ENCODE assay signal across 23 cellular contexts in the genomic region with DNA sequence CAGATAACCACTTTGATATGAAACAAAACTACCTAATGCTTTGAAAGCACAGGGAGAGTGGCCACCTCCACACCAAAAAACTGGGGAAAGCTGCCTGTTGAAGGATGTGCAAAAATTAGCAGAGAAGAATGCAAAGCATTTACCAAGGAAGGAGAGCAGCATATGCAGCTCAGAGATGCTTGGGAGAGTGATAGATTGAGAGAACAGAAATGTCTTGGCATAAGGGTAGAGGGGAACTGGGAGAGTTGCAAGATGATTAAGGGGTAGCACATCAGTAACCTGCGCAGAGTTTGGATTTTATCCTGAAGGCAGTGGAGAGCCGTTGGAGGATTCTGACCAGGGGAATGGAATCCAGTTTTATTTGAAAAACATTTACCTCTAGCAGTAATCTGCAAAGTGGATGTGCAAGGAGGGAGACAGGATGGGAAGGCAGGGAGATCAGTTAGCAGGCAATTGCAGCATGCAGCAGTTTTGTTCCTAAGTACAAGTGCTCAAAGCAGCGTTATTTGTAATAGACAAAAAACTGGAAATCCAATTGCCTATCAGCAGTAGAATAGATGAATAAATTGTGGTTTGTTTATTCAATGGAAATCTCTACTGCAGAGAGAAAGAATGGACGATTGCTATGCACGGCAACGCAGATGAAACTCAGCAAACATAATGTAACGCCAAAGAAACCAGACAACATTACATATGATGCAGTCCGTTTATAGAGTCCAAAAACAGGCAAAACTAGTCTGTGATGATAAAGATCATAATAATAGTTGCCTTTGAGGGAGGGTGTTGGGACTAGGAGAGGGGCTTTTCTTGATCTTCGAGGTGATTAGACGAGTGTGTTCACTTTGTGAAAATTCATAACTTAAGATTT.
DNase-seq lines count a peak whose midpoint lies in the region; ATAC-seq, FAIRE-seq and TF ChIP-seq lines count a peak whose summit lies in the region.
"Had no signal": no experiment of that assay in that cellular context is flagged by ENCODE, and none has a peak within 500 bp of the region (broad histone marks: within the 10 kb centered on the region; RNA-seq: fewer than 3 reads in every experiment).

No MANE protein-coding gene starts in this region.

- H2BK120ac ChIP-seq in mesenchymal stem cell (ENCODE audit: low read depth, low read length), result no peak overlapping the region

- H3K79me2 ChIP-seq in mammary epithelial cell (ENCODE audit: insufficient read depth, low read length), result peaks cover 62% of the 10 kb centered on the region

- H2BK15ac ChIP-seq in mesenchymal stem cell (ENCODE audit: low read depth, poor library complexity, severe bottlenecking), result no peak overlapping the region

- no peaks in the 10 kb centered on the region for H3K27me3 Mint-ChIP-seq in brain
- no peaks in the 10 kb centered on the region for H3K27me3 Mint-ChIP-seq in type B pancreatic cell

- H2BK5ac ChIP-seq in mesenchymal stem cell (ENCODE audit: low read depth, low read length, poor library complexity, severe bottlenecking), result no peak overlapping the region

- H3K9me3 Mint-ChIP-seq in brain (no peaks in the 10 kb centered on the region), type B pancreatic cell (no peaks in the 10 kb centered on the region)
- H3K9me3 Mint-ChIP-seq: activated B cell treated with CpG ODN at 0.5 μM for 24 hours; activated CD8-positive, alpha-beta T cell treated with anti-CD3 and anti-CD28 coated beads for 36 hours; activated naive CD4-positive, alpha-beta T cell treated with anti-CD3 and anti-CD28 coated beads for 36 hours; neural progenitor cell had no signal

- no peak overlapping the region for H4K8ac ChIP-seq in mesenchymal stem cell (ENCODE audit: low read length)

- no peaks in the 10 kb centered on the region for H3K27me3 ChIP-seq in mammary epithelial cell (ENCODE audit: insufficient read depth, low read length)
- H3K27me3 ChIP-seq in mesenchymal stem cell (ENCODE audit: control insufficient read depth in 1 of 2, insufficient read depth in 1 of 2, low read length in 2 of 2), result no peaks in the 10 kb centered on the region
- H3K27me3 ChIP-seq in upper lobe of right lung, result no peaks in the 10 kb centered on the region
- no peaks in the 10 kb centered on the region for H3K27me3 ChIP-seq in small intestine (ENCODE audit: control insufficient read depth in 2 of 2, insufficient read depth in 2 of 2, low read length in 2 of 2)
- H3K27me3 ChIP-seq: BE2C, neural progenitor cell, SJCRH30 had no signal

- H2BK12ac ChIP-seq in mesenchymal stem cell (ENCODE audit: low read length in 2 of 2), result no peak overlapping the region

- H3K14ac ChIP-seq in mesenchymal stem cell (ENCODE audit: low read length in 2 of 2), result no peak overlapping the region

- H3K4me3 ChIP-seq in mammary epithelial cell (replicated peaks in 1 of 3; ENCODE audit: insufficient read depth in 1 of 3, low read depth in 2 of 3, low read length in 3 of 3) (no peak overlapping the region), mesenchymal stem cell (ENCODE audit: insufficient read depth in 1 of 2, low read depth in 1 of 2, low read length in 2 of 2) (peak overlapping the region in 1 of 2 experiments; percentile 16), upper lobe of right lung (no peak overlapping the region), small intestine (ENCODE audit: low read depth in 1 of 2, low read length in 2 of 2) (no peak overlapping the region)
- H3K4me3 ChIP-seq: mucosa of descending colon, neural progenitor cell, SJCRH30 had no signal

- H3K4me1 ChIP-seq in mammary epithelial cell (ENCODE audit: insufficient read depth, low read length), result no peaks in the 10 kb centered on the region
- peaks cover 4% of the 10 kb centered on the region for H3K4me1 ChIP-seq in mesenchymal stem cell (ENCODE audit: control insufficient read depth, insufficient read depth, low read depth, low read length)
- H3K4me1 ChIP-seq in upper lobe of right lung, result peaks cover 14% of the 10 kb centered on the region
- H3K4me1 ChIP-seq in small intestine (ENCODE audit: control insufficient read depth in 2 of 2, insufficient read depth in 1 of 2, low read depth in 1 of 2, low read length in 1 of 2), result no peaks in the 10 kb centered on the region
- H3K4me1 ChIP-seq: BE2C had no signal

- no peak for FAIRE-seq in small intestine (lab: Jason Lieb, UNC)

- no peak overlapping the region for H3K18ac ChIP-seq in mesenchymal stem cell (ENCODE audit: low read depth in 1 of 2, low read length in 2 of 2)

- peaks cover 21% of the 10 kb centered on the region for H3K79me1 ChIP-seq in mesenchymal stem cell (replicated peaks; ENCODE audit: low read length, poor library complexity, severe bottlenecking)

- TF ChIP-seq CTCF in mammary epithelial cell (conservative IDR thresholded peaks at IDR 0.05 in 1 of 2, IDR thresholded peaks at IDR 0.05 in 1 of 2; ENCODE audit: extremely low read depth in 1 of 2, insufficient read depth in 1 of 2, low read depth in 1 of 2, low read length in 2 of 2) (no peak), brain (conservative IDR thresholded peaks at IDR 0.05) (no peak), type B pancreatic cell (conservative IDR thresholded peaks at IDR 0.05) (no peak), upper lobe of right lung (IDR thresholded peaks at IDR 0.05) (no peak)

- H4K91ac ChIP-seq in mesenchymal stem cell (ENCODE audit: low read length), result no peak overlapping the region

- H3K4ac ChIP-seq in mesenchymal stem cell (ENCODE audit: low read depth in 1 of 2, low read length in 2 of 2), result no peak overlapping the region

- no peaks in the 10 kb centered on the region for H3K9me3 ChIP-seq in mammary epithelial cell (replicated peaks; ENCODE audit: insufficient read depth, low read length)
- H3K9me3 ChIP-seq in mesenchymal stem cell (ENCODE audit: control insufficient read depth, low read length), result no peaks in the 10 kb centered on the region
- H3K9me3 ChIP-seq in upper lobe of right lung, result no peaks in the 10 kb centered on the region
- H3K9me3 ChIP-seq in small intestine (ENCODE audit: control insufficient read depth, low read depth), result no peaks in the 10 kb centered on the region
- H3K9me3 ChIP-seq: BE2C, mucosa of descending colon, SJCRH30 had no signal

- H3K9ac ChIP-seq in mammary epithelial cell (ENCODE audit: insufficient read depth, low read length), result no peak overlapping the region
- H3K9ac ChIP-seq in mesenchymal stem cell (ENCODE audit: low read length), result peak overlapping the region; percentile 40
- H3K9ac ChIP-seq: neural progenitor cell had no signal

- H3K36me3 Mint-ChIP-seq in brain (no peaks in the 10 kb centered on the region), type B pancreatic cell (peaks cover 8% of the 10 kb centered on the region)

- no peak overlapping the region for H2AK5ac ChIP-seq in mesenchymal stem cell (ENCODE audit: low read length, severe bottlenecking)

- H3K27ac ChIP-seq in mammary epithelial cell (ENCODE audit: insufficient read depth, low read depth, low read length), result no peak overlapping the region
- peak overlapping the region; percentile 20 for H3K27ac ChIP-seq in mesenchymal stem cell (ENCODE audit: low read length, poor library complexity, severe bottlenecking)
- no peak overlapping the region for H3K27ac ChIP-seq in upper lobe of right lung
- no peak overlapping the region for H3K27ac ChIP-seq in small intestine (ENCODE audit: low read depth in 1 of 2, low read length in 1 of 2)
- H3K27ac ChIP-seq: neural progenitor cell, SJCRH30 had no signal

- dilution Hi-C loops in mammary epithelial cell (cut with HindIII; ENCODE audit: low sequenced_read_pairs), result no loop called here

- peak overlapping the region in 3 of 5 experiments; percentile 4 to 56 (median 11) for H3K27ac Mint-ChIP-seq in brain
- peak overlapping the region; percentile 60 for H3K27ac Mint-ChIP-seq in type B pancreatic cell
- H3K27ac Mint-ChIP-seq: activated B cell treated with CpG ODN at 0.5 μM for 24 hours; activated CD8-positive, alpha-beta T cell treated with anti-CD3 and anti-CD28 coated beads for 36 hours; activated naive CD4-positive, alpha-beta T cell treated with anti-CD3 and anti-CD28 coated beads for 36 hours; neural progenitor cell had no signal

- H4K20me1 ChIP-seq in mammary epithelial cell (ENCODE audit: insufficient read depth, low read length), result no peaks in the 10 kb centered on the region

- H3K36me3 ChIP-seq in mammary epithelial cell (ENCODE audit: insufficient read depth, low read length) (no peaks in the 10 kb centered on the region), mesenchymal stem cell (ENCODE audit: control insufficient read depth in 1 of 2, insufficient read depth in 2 of 2, low read depth in 1 of 2, low read length in 2 of 2) (peaks cover 0 to 10% of the 10 kb centered on the region in 2 experiments), upper lobe of right lung (no peaks in the 10 kb centered on the region), small intestine (ENCODE audit: control insufficient read depth in 2 of 2, insufficient read depth in 2 of 2, low read length in 2 of 2) (no peaks in the 10 kb centered on the region)
- H3K36me3 ChIP-seq: BE2C, neural progenitor cell, SJCRH30 had no signal

- H3K23ac ChIP-seq in mesenchymal stem cell (ENCODE audit: low read length in 2 of 2), result no peak overlapping the region

- intact Hi-C loops in mammary epithelial cell (cut with micrococcal nuclease) (loop anchor here (2.0 kb wide), 1 partner anchor 29 kb away; no protein-coding TSS in a partner anchor), upper lobe of right lung (cut with DNase I) (no loop called here)

- BruUV-seq in mammary epithelial cell (replicated peaks; lab: Mats Ljungman, UMichigan), result no TSS peak

- DNase-seq in T47D (ENCODE audit: low read depth in 1 of 2, low spot score in 1 of 2) (peak; percentile 13 to 54), mammary epithelial cell (no peak), mesenchymal stem cell (no peak), type B pancreatic cell (ENCODE audit: extremely low spot score, unreplicated experiment) (no peak), upper lobe of right lung (no peak), small intestine (no peak)
- no peak for DNase-seq in activated CD4-positive, alpha-beta T cell treated with anti-CD3 and anti-CD28 coated beads for 48 hours
- DNase-seq: activated B cell treated with CpG ODN at 0.5 μM for 24 hours; activated CD8-positive, alpha-beta T cell treated with anti-CD3 and anti-CD28 coated beads for 36 hours; activated naive CD4-positive, alpha-beta T cell treated with anti-CD3 and anti-CD28 coated beads for 36 hours; activated T-cell treated with anti-CD3 and anti-CD28 coated beads, Interleukin-2, amount 50 U/mL, for 1 hour; aorta; BE2C; cerebellar nuclear complex; effector CD8-positive, alpha-beta T cell; mucosa of descending colon; NCI-H1436 treated with DMSO at 0.1 percent for 48 hours; NCI-H2171; NCI-H69; SJCRH30 had no signal

- 73% methylated on average over 10 of the region's 10 CpGs for WGBS in mammary epithelial cell (ENCODE audit: low coverage, missing lambda C conversion rate)
- WGBS in mesenchymal stem cell, result 79% methylated on average over 5 of the region's 10 CpGs
- 60 to 69% (median 62%) methylated on average over 10 of the region's 10 CpGs for WGBS in small intestine, 3 donors

- H2AFZ ChIP-seq in mammary epithelial cell (ENCODE audit: low read depth, low read length) (no peak overlapping the region), mesenchymal stem cell (ENCODE audit: low read depth, low read length) (no peak overlapping the region)
- H2AFZ ChIP-seq: neural progenitor cell had no signal

- no peak for ATAC-seq in upper lobe of right lung
- ATAC-seq: activated CD8-positive, alpha-beta T cell treated with anti-CD3 and anti-CD28 coated beads for 36 hours; esophagus mucosa; mucosa of descending colon had no signal

- H3K4me2 ChIP-seq in mammary epithelial cell (ENCODE audit: insufficient read depth, low read depth, low read length) (no peak overlapping the region), mesenchymal stem cell (ENCODE audit: low read length, poor library complexity, severe bottlenecking) (no peak overlapping the region)
- H3K4me2 ChIP-seq: neural progenitor cell had no signal

- peak overlapping the region in 4 of 5 experiments; percentile 0 to 60 (median 40) for H3K4me3 Mint-ChIP-seq in brain
- peak overlapping the region; percentile 57 for H3K4me3 Mint-ChIP-seq in type B pancreatic cell
- H3K4me3 Mint-ChIP-seq: activated B cell treated with CpG ODN at 0.5 μM for 24 hours; activated CD8-positive, alpha-beta T cell treated with anti-CD3 and anti-CD28 coated beads for 36 hours; activated naive CD4-positive, alpha-beta T cell treated with anti-CD3 and anti-CD28 coated beads for 36 hours; neural progenitor cell had no signal

- in situ Hi-C loops in T47D (cut with HindIII; ENCODE audit: low pct_unique_long_range_greater_than_20kb, low sequenced_read_pairs), result no loop called here
- in situ Hi-C loops in mammary epithelial cell (cut with MboI; ENCODE audit: low sequenced_read_pairs in 2 of 2), result no loop called here

- CTCF ChIA-PET in mammary epithelial cell (lab: Charles Lee; ENCODE audit: low non-redundant PET), result interaction anchor here (0.5 to 0.6 kb wide), 2 partner anchors 15 to 48 kb away, joined by 4 to 5 read pairs; no protein-coding TSS in a partner anchor

- H3K4me1 Mint-ChIP-seq in brain (peaks cover 53% of the 10 kb centered on the region), type B pancreatic cell (ENCODE audit: unreplicated experiment) (peaks cover 14% of the 10 kb centered on the region)
- H3K4me1 Mint-ChIP-seq: activated B cell treated with CpG ODN at 0.5 μM for 24 hours had no signal

Comparison
In these comparisons a context has a peak if more than half of its experiments do, and no peak if none do; other contexts are left out.
1. DNase-seq: peak in T47D (2 of 2); none in mammary epithelial cell (single experiment), mesenchymal stem cell (single experiment), type B pancreatic cell (single experiment), upper lobe of right lung (single experiment), activated CD4-positive, alpha-beta T cell treated with anti-CD3 and anti-CD28 coated beads for 48 hours (single experiment) and small intestine (single experiment).